ENCODE assay signal across 1 cellular context in genomic region chr12:102917026-102917787, GRCh38.
TF ChIP-seq lines count a peak whose summit lies in the region.

Gene PAH (minus strand): TSS chr12:102917244. CDS start chr12:102917130, 114 bp downstream.

TF ChIP-seq in WTC11, 78 proteins besides CTCF, POLR2A, EP300 and RAD21 (continued from another document):
- TF ChIP-seq, protein P1, sequence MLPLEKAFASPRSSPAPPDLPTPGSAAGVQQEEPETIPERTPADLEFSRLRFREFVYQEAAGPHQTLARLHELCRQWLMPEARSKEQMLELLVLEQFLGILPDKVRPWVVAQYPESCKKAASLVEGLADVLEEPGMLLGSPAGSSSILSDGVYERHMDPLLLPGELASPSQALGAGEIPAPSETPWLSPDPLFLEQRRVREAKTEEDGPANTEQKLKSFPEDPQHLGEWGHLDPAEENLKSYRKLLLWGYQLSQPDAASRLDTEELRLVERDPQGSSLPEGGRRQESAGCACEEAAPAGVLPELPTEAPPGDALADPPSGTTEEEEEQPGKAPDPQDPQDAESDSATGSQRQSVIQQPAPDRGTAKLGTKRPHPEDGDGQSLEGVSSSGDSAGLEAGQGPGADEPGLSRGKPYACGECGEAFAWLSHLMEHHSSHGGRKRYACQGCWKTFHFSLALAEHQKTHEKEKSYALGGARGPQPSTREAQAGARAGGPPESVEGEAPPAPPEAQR (CRISPR knock-in tag; IDR thresholded peaks at IDR 0.05): no peak
- TF ChIP-seq NFATC4 (CRISPR knock-in tag; IDR thresholded peaks at IDR 0.05): no peak
- TF ChIP-seq KAT7 (CRISPR knock-in tag; IDR thresholded peaks at IDR 0.05; ENCODE audit: borderline replicate concordance): no peak
- no peak for TF ChIP-seq SP1 (CRISPR knock-in tag; conservative IDR thresholded peaks at IDR 0.05)
- no peak for TF ChIP-seq ZNF219 (CRISPR knock-in tag; IDR thresholded peaks at IDR 0.05; ENCODE audit: borderline replicate concordance)
- TF ChIP-seq PREB (CRISPR knock-in tag; IDR thresholded peaks at IDR 0.05; ENCODE audit: borderline replicate concordance): no peak
- no peak for TF ChIP-seq CBFB (CRISPR knock-in tag; IDR thresholded peaks at IDR 0.05; ENCODE audit: low read depth)
- no peak for TF ChIP-seq ESRRA (CRISPR knock-in tag; IDR thresholded peaks at IDR 0.05; ENCODE audit: borderline replicate concordance)
- TF ChIP-seq, protein P2, sequence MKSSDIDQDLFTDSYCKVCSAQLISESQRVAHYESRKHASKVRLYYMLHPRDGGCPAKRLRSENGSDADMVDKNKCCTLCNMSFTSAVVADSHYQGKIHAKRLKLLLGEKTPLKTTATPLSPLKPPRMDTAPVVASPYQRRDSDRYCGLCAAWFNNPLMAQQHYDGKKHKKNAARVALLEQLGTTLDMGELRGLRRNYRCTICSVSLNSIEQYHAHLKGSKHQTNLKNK (CRISPR knock-in tag; IDR thresholded peaks at IDR 0.05): no peak
- no peak for TF ChIP-seq NR3C1 (CRISPR knock-in tag; conservative IDR thresholded peaks at IDR 0.05; ENCODE audit: low read depth)
- no peak for TF ChIP-seq RELA (CRISPR knock-in tag; IDR thresholded peaks at IDR 0.05; ENCODE audit: borderline replicate concordance)
- TF ChIP-seq ZNF281 (CRISPR knock-in tag; IDR thresholded peaks at IDR 0.05): no peak
- peak; percentile 46; the same call in 1 of the 2 replicates for TF ChIP-seq FOXP1 (CRISPR knock-in tag; IDR thresholded peaks at IDR 0.05; ENCODE audit: borderline replicate concordance)
- TF ChIP-seq CDX4 (CRISPR knock-in tag; IDR thresholded peaks at IDR 0.05; ENCODE audit: borderline replicate concordance): no peak
- no peak for TF ChIP-seq ZNF423 (CRISPR knock-in tag; IDR thresholded peaks at IDR 0.05)
- TF ChIP-seq, protein P3, sequence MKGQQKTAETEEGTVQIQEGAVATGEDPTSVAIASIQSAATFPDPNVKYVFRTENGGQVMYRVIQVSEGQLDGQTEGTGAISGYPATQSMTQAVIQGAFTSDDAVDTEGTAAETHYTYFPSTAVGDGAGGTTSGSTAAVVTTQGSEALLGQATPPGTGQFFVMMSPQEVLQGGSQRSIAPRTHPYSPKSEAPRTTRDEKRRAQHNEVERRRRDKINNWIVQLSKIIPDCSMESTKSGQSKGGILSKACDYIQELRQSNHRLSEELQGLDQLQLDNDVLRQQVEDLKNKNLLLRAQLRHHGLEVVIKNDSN (CRISPR knock-in tag; IDR thresholded peaks at IDR 0.05): peak; percentile 78
- TF ChIP-seq ARID4B (CRISPR knock-in tag; IDR thresholded peaks at IDR 0.05; ENCODE audit: borderline replicate concordance): peak; percentile 32; the same call in 1 of the 2 replicates
- TF ChIP-seq, protein P4, sequence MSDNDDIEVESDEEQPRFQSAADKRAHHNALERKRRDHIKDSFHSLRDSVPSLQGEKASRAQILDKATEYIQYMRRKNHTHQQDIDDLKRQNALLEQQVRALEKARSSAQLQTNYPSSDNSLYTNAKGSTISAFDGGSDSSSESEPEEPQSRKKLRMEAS (CRISPR knock-in tag; IDR thresholded peaks at IDR 0.05): peak; percentile 79; the same call in 1 of the 2 replicates
- TF ChIP-seq, protein P5, sequence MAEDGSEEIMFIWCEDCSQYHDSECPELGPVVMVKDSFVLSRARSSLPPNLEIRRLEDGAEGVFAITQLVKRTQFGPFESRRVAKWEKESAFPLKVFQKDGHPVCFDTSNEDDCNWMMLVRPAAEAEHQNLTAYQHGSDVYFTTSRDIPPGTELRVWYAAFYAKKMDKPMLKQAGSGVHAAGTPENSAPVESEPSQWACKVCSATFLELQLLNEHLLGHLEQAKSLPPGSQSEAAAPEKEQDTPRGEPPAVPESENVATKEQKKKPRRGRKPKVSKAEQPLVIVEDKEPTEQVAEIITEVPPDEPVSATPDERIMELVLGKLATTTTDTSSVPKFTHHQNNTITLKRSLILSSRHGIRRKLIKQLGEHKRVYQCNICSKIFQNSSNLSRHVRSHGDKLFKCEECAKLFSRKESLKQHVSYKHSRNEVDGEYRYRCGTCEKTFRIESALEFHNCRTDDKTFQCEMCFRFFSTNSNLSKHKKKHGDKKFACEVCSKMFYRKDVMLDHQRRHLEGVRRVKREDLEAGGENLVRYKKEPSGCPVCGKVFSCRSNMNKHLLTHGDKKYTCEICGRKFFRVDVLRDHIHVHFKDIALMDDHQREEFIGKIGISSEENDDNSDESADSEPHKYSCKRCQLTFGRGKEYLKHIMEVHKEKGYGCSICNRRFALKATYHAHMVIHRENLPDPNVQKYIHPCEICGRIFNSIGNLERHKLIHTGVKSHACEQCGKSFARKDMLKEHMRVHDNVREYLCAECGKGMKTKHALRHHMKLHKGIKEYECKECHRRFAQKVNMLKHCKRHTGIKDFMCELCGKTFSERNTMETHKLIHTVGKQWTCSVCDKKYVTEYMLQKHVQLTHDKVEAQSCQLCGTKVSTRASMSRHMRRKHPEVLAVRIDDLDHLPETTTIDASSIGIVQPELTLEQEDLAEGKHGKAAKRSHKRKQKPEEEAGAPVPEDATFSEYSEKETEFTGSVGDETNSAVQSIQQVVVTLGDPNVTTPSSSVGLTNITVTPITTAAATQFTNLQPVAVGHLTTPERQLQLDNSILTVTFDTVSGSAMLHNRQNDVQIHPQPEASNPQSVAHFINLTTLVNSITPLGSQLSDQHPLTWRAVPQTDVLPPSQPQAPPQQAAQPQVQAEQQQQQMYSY (CRISPR knock-in tag; IDR thresholded peaks at IDR 0.05): no peak
- no peak for TF ChIP-seq FOXK1 (CRISPR knock-in tag; IDR thresholded peaks at IDR 0.05)
- TF ChIP-seq, protein P6, sequence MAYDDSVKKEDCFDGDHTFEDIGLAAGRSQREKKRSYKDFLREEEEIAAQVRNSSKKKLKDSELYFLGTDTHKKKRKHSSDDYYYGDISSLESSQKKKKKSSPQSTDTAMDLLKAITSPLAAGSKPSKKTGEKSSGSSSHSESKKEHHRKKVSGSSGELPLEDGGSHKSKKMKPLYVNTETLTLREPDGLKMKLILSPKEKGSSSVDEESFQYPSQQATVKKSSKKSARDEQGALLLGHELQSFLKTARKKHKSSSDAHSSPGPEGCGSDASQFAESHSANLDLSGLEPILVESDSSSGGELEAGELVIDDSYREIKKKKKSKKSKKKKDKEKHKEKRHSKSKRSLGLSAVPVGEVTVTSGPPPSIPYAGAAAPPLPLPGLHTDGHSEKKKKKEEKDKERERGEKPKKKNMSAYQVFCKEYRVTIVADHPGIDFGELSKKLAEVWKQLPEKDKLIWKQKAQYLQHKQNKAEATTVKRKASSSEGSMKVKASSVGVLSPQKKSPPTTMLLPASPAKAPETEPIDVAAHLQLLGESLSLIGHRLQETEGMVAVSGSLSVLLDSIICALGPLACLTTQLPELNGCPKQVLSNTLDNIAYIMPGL (CRISPR knock-in tag; IDR thresholded peaks at IDR 0.05): no peak
- TF ChIP-seq GABPB1 (CRISPR knock-in tag; IDR thresholded peaks at IDR 0.05): peak; percentile 67; the same call in 1 of the 2 replicates
- TF ChIP-seq NR1H2 (CRISPR knock-in tag; IDR thresholded peaks at IDR 0.05): no peak
- no peak for TF ChIP-seq ZBTB21 (CRISPR knock-in tag; IDR thresholded peaks at IDR 0.05; ENCODE audit: borderline replicate concordance)
- no peak for TF ChIP-seq RORB (CRISPR knock-in tag; IDR thresholded peaks at IDR 0.05)
- TF ChIP-seq, protein P7, sequence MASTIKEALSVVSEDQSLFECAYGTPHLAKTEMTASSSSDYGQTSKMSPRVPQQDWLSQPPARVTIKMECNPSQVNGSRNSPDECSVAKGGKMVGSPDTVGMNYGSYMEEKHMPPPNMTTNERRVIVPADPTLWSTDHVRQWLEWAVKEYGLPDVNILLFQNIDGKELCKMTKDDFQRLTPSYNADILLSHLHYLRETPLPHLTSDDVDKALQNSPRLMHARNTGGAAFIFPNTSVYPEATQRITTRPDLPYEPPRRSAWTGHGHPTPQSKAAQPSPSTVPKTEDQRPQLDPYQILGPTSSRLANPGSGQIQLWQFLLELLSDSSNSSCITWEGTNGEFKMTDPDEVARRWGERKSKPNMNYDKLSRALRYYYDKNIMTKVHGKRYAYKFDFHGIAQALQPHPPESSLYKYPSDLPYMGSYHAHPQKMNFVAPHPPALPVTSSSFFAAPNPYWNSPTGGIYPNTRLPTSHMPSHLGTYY (CRISPR knock-in tag; IDR thresholded peaks at IDR 0.05): no peak
